8 cellular contexts compared by ENCODE assay signal in genomic region chr10:110870823-110871235, GRCh38. TPM values are rescaled to one million over a fixed set of nuclear protein-coding genes. Genes with fewer than 3 reads are reported as not detected.
DNase-seq lines count a peak whose midpoint lies in the region; ATAC-seq, FAIRE-seq and TF ChIP-seq lines count a peak whose summit lies in the region.

No MANE protein-coding gene starts in this region.

- peak overlapping the region; percentile 85 for H2BK120ac ChIP-seq in IMR-90 (ENCODE audit: low read depth, low read length)

- peak overlapping the region; percentile 96 for H2AK9ac ChIP-seq in IMR-90 (replicated peaks; ENCODE audit: low read depth, low read length, poor library complexity)

- H3K27ac ChIP-seq in A549, result peak overlapping the region; percentile 89 to 95
- peak overlapping the region; percentile 89; the same call in 1 of the 2 replicates for H3K27ac ChIP-seq in IMR-90 (ENCODE audit: insufficient read depth, low read length)
- H3K27ac ChIP-seq in breast epithelium, result peak overlapping the region; percentile 100
- peak overlapping the region; percentile 99 for H3K27ac ChIP-seq in muscle layer of colon (ENCODE audit: low read depth, low read length)

- peak overlapping the region; percentile 40 for H2BK20ac ChIP-seq in IMR-90 (ENCODE audit: low read depth, low read length)

- dilution Hi-C loops in IMR-90 (cut with HindIII; ENCODE audit: low sequenced_read_pairs, unreplicated experiment), result no loop called here

- intact Hi-C loops in IMR-90 (cut with micrococcal nuclease), result loop anchor here (5.0 kb wide), 1 partner anchor 259 kb away; no protein-coding TSS in a partner anchor
- intact Hi-C loops in breast epithelium (cut with DNase I; ENCODE audit: low total_unique reads), result loop anchor here (5.0 to 10.0 kb wide), 3 partner anchors 49 to 126 kb away; no protein-coding TSS in a partner anchor

- in situ Hi-C loops in IMR-90 (cut with MboI; ENCODE audit: low sequenced_read_pairs), result no loop called here

- DNase-seq in A549 (ENCODE audit: low read depth in 1 of 2, low spot score in 1 of 2) (no peak), IMR-90 (no peak), breast epithelium (ENCODE audit: low spot score in 2 of 2) (no peak), NCI-H187 treated with DMSO at 0.1 percent for 48 hours (lab: John Stamatoyannopoulos, UW) (no peak), MV-4-11 (lab: John Stamatoyannopoulos, UW) (no peak)
- no peak for DNase-seq in activated CD8-positive, alpha-beta memory T cell treated with anti-CD3 and anti-CD28 coated beads, Interleukin-2, amount 50 U/mL, for 4 hours

- peak overlapping the region; percentile 99 for H3K4ac ChIP-seq in IMR-90 (ENCODE audit: low read depth, low read length)

- H3K4me2 ChIP-seq in A549, result peak overlapping the region; percentile 85
- H3K4me2 ChIP-seq in IMR-90 (ENCODE audit: low read depth, low read length), result peak overlapping the region; percentile 67; the same call in 1 of the 2 replicates

- H3K9me3 ChIP-seq in A549 (no peaks in the 10 kb centered on the region), IMR-90 (ENCODE audit: control insufficient read depth, insufficient read depth, low read length) (no peaks in the 10 kb centered on the region), breast epithelium (no peaks in the 10 kb centered on the region), muscle layer of colon (ENCODE audit: low read length) (no peaks in the 10 kb centered on the region)

- H3K27me3 ChIP-seq in IMR-90 (ENCODE audit: control insufficient read depth, insufficient read depth, low read length), result no peaks in the 10 kb centered on the region
- no peaks in the 10 kb centered on the region for H3K27me3 ChIP-seq in breast epithelium
- H3K27me3 ChIP-seq in muscle layer of colon (ENCODE audit: control insufficient read depth in 1 of 2, insufficient read depth in 2 of 2, low read length in 2 of 2), result no peaks in the 10 kb centered on the region

- peak overlapping the region; percentile 81 for H2BK5ac ChIP-seq in IMR-90 (ENCODE audit: low read depth, low read length, poor library complexity, severe bottlenecking)

- TF ChIP-seq RAD21 in A549 (conservative IDR thresholded peaks at IDR 0.05 in 1 of 2, IDR thresholded peaks at IDR 0.05 in 1 of 2), result no peak
- TF ChIP-seq RAD21 in IMR-90 (IDR thresholded peaks at IDR 0.05; ENCODE audit: low read length), result no peak

- peak overlapping the region; percentile 89 for H4K5ac ChIP-seq in IMR-90 (ENCODE audit: low read depth, low read length)

- TF ChIP-seq POLR2A in A549 (IDR thresholded peaks at IDR 0.05; ENCODE audit: low read length) (no peak; the same call in 1 of the 2 replicates), IMR-90 (IDR thresholded peaks at IDR 0.05; ENCODE audit: low read depth, low read length) (no peak), breast epithelium (IDR thresholded peaks at IDR 0.05) (no peak)

- peak overlapping the region; percentile 74 for H3K9ac ChIP-seq in IMR-90 (ENCODE audit: low read depth, low read length)
- peak overlapping the region; percentile 34 for H3K9ac ChIP-seq in muscle layer of colon (ENCODE audit: low read length)

- H4K91ac ChIP-seq in IMR-90 (ENCODE audit: insufficient read depth, low read depth, low read length), result peak overlapping the region; percentile 97

- peaks cover 13% of the 10 kb centered on the region for H3K9me1 ChIP-seq in IMR-90 (ENCODE audit: insufficient read depth, low read length)

- 91% methylated on average over 10 of the region's 10 CpGs for WGBS in A549 (ENCODE audit: missing lambda C conversion rate)
- 96% methylated on average over 8 of the region's 10 CpGs; no CpG with 5 or more reads in 1 of the 2 experiments for WGBS in IMR-90 (ENCODE audit: extremely low coverage in 2 of 2, insufficient read length in 1 of 2), 2 experiments

- H3K56ac ChIP-seq in IMR-90 (ENCODE audit: extremely low read depth, insufficient read depth, low read length), result peak overlapping the region; percentile 78; the same call in 1 of the 2 replicates

- peak overlapping the region; percentile 90 for H3K14ac ChIP-seq in IMR-90 (replicated peaks; ENCODE audit: low read depth, low read length)

- POLR2A ChIA-PET in A549 (lab: Yijun Ruan, JAX) (interaction anchor here (0.8 to 1.3 kb wide), 9 partner anchors 9 to 124 kb away, joined by 3 to 17 read pairs (median 5); partner anchors contain the start of genes BBIP1 and SHOC2), IMR-90 (lab: Charles Lee; ENCODE audit: unreplicated experiment) (interaction anchor here (0.6 kb wide), 1 partner anchor 49 kb away, joined by 3 read pairs; no protein-coding TSS in a partner anchor)

- H3K4me1 ChIP-seq in A549 (peaks cover 38% of the 10 kb centered on the region), IMR-90 (ENCODE audit: control insufficient read depth, insufficient read depth, low read length) (peaks cover 4% of the 10 kb centered on the region), breast epithelium (peaks cover 0 to 8% of the 10 kb centered on the region in 2 donors), muscle layer of colon (ENCODE audit: insufficient read depth, low read length) (peaks cover 18% of the 10 kb centered on the region)

- ATAC-seq in A549 (no peak), IMR-90 (ENCODE audit: low read depth) (no peak), GM18861 (IDR thresholded peaks at IDR 0.05; ENCODE audit: unreplicated experiment) (no peak)

- H4K8ac ChIP-seq in IMR-90 (ENCODE audit: low read depth in 2 of 2, low read length in 2 of 2), result peak overlapping the region; percentile 97 to 98

- no peak for TF ChIP-seq CTCF in A549 (IDR thresholded peaks at IDR 0.05)
- no peak for TF ChIP-seq CTCF in IMR-90 (conservative IDR thresholded peaks at IDR 0.05; ENCODE audit: low read depth, low read length)
- no peak for TF ChIP-seq CTCF in breast epithelium (IDR thresholded peaks at IDR 0.05)

- no TSS peak for BruUV-seq in IMR-90 (replicated peaks; lab: Mats Ljungman, UMichigan)

- peak overlapping the region; percentile 87 for H2AK5ac ChIP-seq in IMR-90 (ENCODE audit: low read depth, low read length)

- peak overlapping the region; percentile 96; the same call in 2 of the 3 replicates for H2BK15ac ChIP-seq in IMR-90 (ENCODE audit: low read depth, low read length)

- H3K4me3 ChIP-seq in A549 (peak overlapping the region; percentile 78; the same call in 2 of the 3 replicates), IMR-90 (ENCODE audit: insufficient read depth, low read depth, low read length) (no peak overlapping the region), breast epithelium (peak overlapping the region; percentile 94 to 99 (median 98)), muscle layer of colon (ENCODE audit: low read depth in 1 of 2, low read length in 2 of 2) (peak overlapping the region; percentile 49 to 53)

- CTCF ChIA-PET in A549 (lab: Yijun Ruan, JAX), result interaction anchor here (0.8 to 1.1 kb wide), 4 partner anchors 8 to 32 kb away, joined by 3 to 6 read pairs (median 4); no protein-coding TSS in a partner anchor
- CTCF ChIA-PET in IMR-90 (lab: Yijun Ruan, JAX), result no interaction called here

- peak overlapping the region; percentile 98 for H2AFZ ChIP-seq in IMR-90 (replicated peaks; ENCODE audit: low read length, poor library complexity)

- no peaks in the 10 kb centered on the region for H4K20me1 ChIP-seq in IMR-90 (ENCODE audit: insufficient read depth, low read length)

- no peak for FAIRE-seq in A549 (lab: Jason Lieb, UNC)

- no peak for TF ChIP-seq EP300 in A549 (IDR thresholded peaks at IDR 0.05)

- peak overlapping the region; percentile 91; the same call in 1 of the 2 replicates for H3K23ac ChIP-seq in IMR-90 (ENCODE audit: low read depth, low read length)

- no peaks in the 10 kb centered on the region; the same call in 1 of the 2 replicates for H3K36me3 ChIP-seq in IMR-90 (ENCODE audit: control insufficient read depth, insufficient read depth, low read length)
- H3K36me3 ChIP-seq in breast epithelium, result no peaks in the 10 kb centered on the region
- no peaks in the 10 kb centered on the region for H3K36me3 ChIP-seq in muscle layer of colon (ENCODE audit: insufficient read depth, low read length)

- H3K18ac ChIP-seq in IMR-90 (ENCODE audit: low read depth, low read length), result peak overlapping the region; percentile 58; the same call in 1 of the 2 replicates

- H3K79me1 ChIP-seq in IMR-90 (ENCODE audit: low read depth in 1 of 2, low read length in 2 of 2), result peaks cover 0 to 11% of the 10 kb centered on the region in 2 experiments; a peak in 2 of 4 replicates

RNA-seq across cellular contexts. Expression of gene PDCD4, which starts 0.9 kb away (rescaled TPM):
- polyA plus RNA-seq in A549 (2011; rRNA removed), result 41.9 and 71.4 TPM in 2 replicates
- polyA plus RNA-seq in A549 (2012; cell fraction: cytosol; rRNA removed), result 6.5 and 10.0 TPM in 2 replicates
- 3.1 and 6.7 TPM in 2 replicates for polyA plus RNA-seq in A549 (2012; cell fraction: nucleus; rRNA removed)
- polyA plus RNA-seq in A549 (2017; fragmentation: RNase III; extraction: RNeasy Plus Mini Kit Qiagen cat#74134 plus additional on column Dnase treatment), result 35.7 to 49.7 TPM (median 42.7 TPM) in 3 replicates
- 15.0 and 16.3 TPM in 2 replicates for polyA minus RNA-seq in A549 (2011; rRNA and poly(A)+ RNA removed)
- total RNA-seq in IMR-90 (2012; rRNA removed), result 10.9 and 46.9 TPM in 2 replicates
- 42.7 and 49.7 TPM in 2 replicates for polyA plus RNA-seq in IMR-90 (2012; rRNA removed)
- polyA plus RNA-seq in IMR-90 (2012; cell fraction: cytosol; rRNA removed), result 4.3 and 6.9 TPM in 2 replicates
- polyA plus RNA-seq in IMR-90 (2012; cell fraction: nucleus; rRNA removed; ENCODE audit: low replicate concordance), result 1.7 and 24.9 TPM in 2 replicates
- 100 to 1,000 TPM; 101 to 319 (median 161) TPM for total RNA-seq in breast epithelium

RNA-seq across cellular contexts. Expression of gene BBIP1, which starts 48.2 kb away (rescaled TPM):
- 73.5 and 83.4 TPM in 2 replicates for polyA plus RNA-seq in A549 (2011; rRNA removed)
- polyA plus RNA-seq in A549 (2012; cell fraction: cytosol; rRNA removed), result 13.0 and 15.9 TPM in 2 replicates
- 6.2 and 10.1 TPM in 2 replicates for polyA plus RNA-seq in A549 (2012; cell fraction: nucleus; rRNA removed)
- polyA plus RNA-seq in A549 (2017; fragmentation: RNase III; extraction: RNeasy Plus Mini Kit Qiagen cat#74134 plus additional on column Dnase treatment), result 57.2 to 64.1 TPM (median 59.6 TPM) in 3 replicates
- 9.9 and 10.8 TPM in 2 replicates for polyA minus RNA-seq in A549 (2011; rRNA and poly(A)+ RNA removed)
- total RNA-seq in IMR-90 (2012; rRNA removed), result 17.4 and 21.7 TPM in 2 replicates
- polyA plus RNA-seq in IMR-90 (2012; rRNA removed), result 14.4 and 19.9 TPM in 2 replicates
- polyA plus RNA-seq in IMR-90 (2012; cell fraction: cytosol; rRNA removed), result 1.6 and 2.9 TPM in 2 replicates
- 2.9 and 37.6 TPM in 2 replicates for polyA plus RNA-seq in IMR-90 (2012; cell fraction: nucleus; rRNA removed; ENCODE audit: low replicate concordance)
- total RNA-seq in breast epithelium, result 10 to 100 TPM; 20.0 to 35.0 (median 23.6) TPM

RNA-seq across cellular contexts. Expression of gene SHOC2, which starts 48.6 kb away (rescaled TPM):
- polyA plus RNA-seq in A549 (2011; rRNA removed) (32.1 and 33.1 TPM in 2 replicates), A549 (2017; fragmentation: RNase III; extraction: RNeasy Plus Mini Kit Qiagen cat#74134 plus additional on column Dnase treatment) (17.7 to 20.5 TPM (median 20.3 TPM) in 3 replicates), IMR-90 (2012; rRNA removed) (10.8 and 13.4 TPM in 2 replicates)
- polyA plus RNA-seq in A549 (2012; cell fraction: cytosol; rRNA removed), result 5.2 and 6.1 TPM in 2 replicates
- polyA plus RNA-seq in A549 (2012; cell fraction: nucleus; rRNA removed), result 2.2 and 4.8 TPM in 2 replicates
- polyA minus RNA-seq in A549 (2011; rRNA and poly(A)+ RNA removed), result 19.7 and 20.9 TPM in 2 replicates
- total RNA-seq in IMR-90 (2012; rRNA removed) (47.5 TPM in 2 replicates), breast epithelium (10 to 100 TPM; 60.3 to 69.7 (median 65.9) TPM)
- 2.1 and 3.7 TPM in 2 replicates for polyA plus RNA-seq in IMR-90 (2012; cell fraction: cytosol; rRNA removed)
- polyA plus RNA-seq in IMR-90 (2012; cell fraction: nucleus; rRNA removed; ENCODE audit: low replicate concordance), result 0.90 and 10.5 TPM in 2 replicates
